Comparison of ENCODE assay signal across 9 cellular contexts in the genomic region with DNA sequence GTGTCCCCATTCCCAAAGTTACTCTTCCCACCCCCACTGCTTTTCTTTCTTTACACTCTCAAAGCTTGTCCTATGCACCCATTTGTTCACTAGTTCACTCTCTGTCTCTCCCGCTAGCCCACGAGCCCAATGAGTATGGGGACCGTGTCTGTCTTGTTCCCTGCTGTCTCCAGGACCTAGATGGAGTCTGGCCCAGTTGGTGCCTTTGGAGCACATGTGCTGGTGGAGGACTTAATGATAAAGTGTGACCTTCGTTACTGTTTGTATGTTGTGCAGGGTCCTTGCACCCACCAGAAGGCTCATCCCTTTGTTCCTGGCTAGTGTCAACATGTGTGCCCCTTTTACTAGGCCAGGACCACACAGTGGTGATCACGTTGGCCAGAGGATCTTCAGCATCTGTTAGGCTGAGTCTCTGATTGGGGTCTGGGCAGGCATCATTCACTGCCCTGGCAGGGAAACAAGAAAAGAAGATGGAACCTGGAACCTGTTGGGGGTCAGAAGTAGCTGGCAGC. TPM values are rescaled to one million over a fixed set of nuclear protein-coding genes. Genes with fewer than 3 reads are reported as not detected.
DNase-seq lines count a peak whose midpoint lies in the region; ATAC-seq and TF ChIP-seq lines count a peak whose summit lies in the region.
"Had no signal": no experiment of that assay in that cellular context is flagged by ENCODE, and none has a peak within 500 bp of the region (broad histone marks: within the 10 kb centered on the region; RNA-seq: fewer than 3 reads in every experiment).

No MANE protein-coding gene starts in this region.

- no peaks in the 10 kb centered on the region for H3K36me3 Mint-ChIP-seq in GM23338 (ENCODE audit: low read depth)

- TF ChIP-seq CTCF in lung (IDR thresholded peaks at IDR 0.05; ENCODE audit: control extremely low read depth, extremely low read depth) (no peak), GM23338 (conservative IDR thresholded peaks at IDR 0.05; ENCODE audit: low read depth in 2 of 2) (no peak)

- 82 to 83% methylated on average over 5 of the region's 5 CpGs for WGBS in lung, 2 donors

- H3K36me3 ChIP-seq in lung (ENCODE audit: control insufficient read depth in 2 of 2, insufficient read depth in 2 of 2, low read length in 2 of 2) (peaks cover 6 to 30% of the 10 kb centered on the region in 2 donors), GM23338 (ENCODE audit: insufficient read depth) (no peaks in the 10 kb centered on the region)

- ATAC-seq in lung (ENCODE audit: insufficient read depth, low FRiP score) (no peak), GM23338 (no peak)

- no peaks in the 10 kb centered on the region for H3K27me3 ChIP-seq in lung (ENCODE audit: control insufficient read depth, insufficient read depth)
- H3K27me3 ChIP-seq in GM23338 (ENCODE audit: insufficient read depth), result no peaks in the 10 kb centered on the region
- H3K27me3 ChIP-seq: cardiac muscle cell had no signal

- DNase-seq in stimulated activated CD4-positive, alpha-beta T cell treated with anti-CD3 and anti-CD28 coated beads, Interleukin-15, amount 100 ng/mL, for 24 hours, result peak; percentile 43
- DNase-seq in stimulated activated CD4-positive, alpha-beta T cell treated with anti-CD3 and anti-CD28 coated beads, Interleukin-4, amount 100 ng/mL, for 4 hours, result no peak
- DNase-seq in lung (ENCODE audit: low spot score) (no peak), NOMO-1 treated with dmso at 0.1 percent for 144 hours (lab: John Stamatoyannopoulos, UW; ENCODE audit: unreplicated experiment) (no peak), NCI-H1105 (lab: John Stamatoyannopoulos, UW) (no peak), GM23338 (ENCODE audit: low spot score) (no peak)
- DNase-seq: NK-92 treated with Interleukin-12 subunit alpha and Interleukin-12 subunit beta, amount 100 ng/mL, for 24 hours; nucleus accumbens had no signal

- H3K4me1 ChIP-seq in lung (ENCODE audit: control insufficient read depth in 2 of 2, insufficient read depth in 2 of 2, low read length in 2 of 2), result peaks cover 15 to 59% of the 10 kb centered on the region in 2 donors
- no peaks in the 10 kb centered on the region for H3K4me1 ChIP-seq in GM23338 (ENCODE audit: insufficient read depth)

- H3K4me3 Mint-ChIP-seq in GM23338, result no peak overlapping the region

- no peaks in the 10 kb centered on the region for H3K9me3 ChIP-seq in lung (ENCODE audit: control insufficient read depth in 2 of 2, insufficient read depth in 1 of 2, low read length in 1 of 2)

- H4K20me1 ChIP-seq in GM23338 (replicated peaks; ENCODE audit: insufficient read depth), result no peaks in the 10 kb centered on the region; the same call in 1 of the 2 replicates

- no peak overlapping the region for H3K4me3 ChIP-seq in lung
- H3K4me3 ChIP-seq in GM23338, result no peak overlapping the region
- H3K4me3 ChIP-seq: cardiac muscle cell had no signal

- no peaks in the 10 kb centered on the region for H3K9me2 ChIP-seq in GM23338 (ENCODE audit: insufficient read depth)

- H3K79me2 ChIP-seq in GM23338 (replicated peaks; ENCODE audit: insufficient read depth), result no peaks in the 10 kb centered on the region

- H3K27ac Mint-ChIP-seq in GM23338, result no peak overlapping the region

- no peaks in the 10 kb centered on the region for H3K9me3 Mint-ChIP-seq in GM23338

- peaks cover 2% of the 10 kb centered on the region for H3K27me3 Mint-ChIP-seq in GM23338 (ENCODE audit: insufficient read depth, low read depth, poor library complexity)

- no peak overlapping the region for H3K4me2 ChIP-seq in GM23338

- H3K27ac ChIP-seq in lung (ENCODE audit: low read depth in 1 of 2, low read length in 1 of 2) (peak overlapping the region; percentile 48 to 84), GM23338 (ENCODE audit: low read depth) (no peak overlapping the region)
- H3K27ac ChIP-seq: cardiac muscle cell had no signal

- H3K4me1 Mint-ChIP-seq in GM23338, result no peaks in the 10 kb centered on the region; the same call in 2 of the 3 replicates

- no peaks in the 10 kb centered on the region for H3F3A ChIP-seq in GM23338 (replicated peaks; ENCODE audit: low read depth)

- no peak overlapping the region for H2AFZ ChIP-seq in GM23338

TF ChIP-seq in GM23338, 12 proteins besides CTCF, POLR2A, EP300 and RAD21 (continues in another document):
- no peak for TF ChIP-seq EZH2 (IDR thresholded peaks at IDR 0.05; ENCODE audit: low read depth, unreplicated experiment)
- no peak for TF ChIP-seq ZNF114 (CRISPR knock-in tag; IDR thresholded peaks at IDR 0.05)
- TF ChIP-seq, protein P1, sequence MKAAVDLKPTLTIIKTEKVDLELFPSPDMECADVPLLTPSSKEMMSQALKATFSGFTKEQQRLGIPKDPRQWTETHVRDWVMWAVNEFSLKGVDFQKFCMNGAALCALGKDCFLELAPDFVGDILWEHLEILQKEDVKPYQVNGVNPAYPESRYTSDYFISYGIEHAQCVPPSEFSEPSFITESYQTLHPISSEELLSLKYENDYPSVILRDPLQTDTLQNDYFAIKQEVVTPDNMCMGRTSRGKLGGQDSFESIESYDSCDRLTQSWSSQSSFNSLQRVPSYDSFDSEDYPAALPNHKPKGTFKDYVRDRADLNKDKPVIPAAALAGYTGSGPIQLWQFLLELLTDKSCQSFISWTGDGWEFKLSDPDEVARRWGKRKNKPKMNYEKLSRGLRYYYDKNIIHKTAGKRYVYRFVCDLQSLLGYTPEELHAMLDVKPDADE (IDR thresholded peaks at IDR 0.05), result no peak
- no peak for TF ChIP-seq STAT1 (IDR thresholded peaks at IDR 0.05; ENCODE audit: unreplicated experiment)
- no peak for TF ChIP-seq POLR2AphosphoS5 (IDR thresholded peaks at IDR 0.05; ENCODE audit: low read depth)
- no peak for TF ChIP-seq EZH2phosphoT487 (IDR thresholded peaks at IDR 0.05; ENCODE audit: unreplicated experiment)
- TF ChIP-seq JUNB (IDR thresholded peaks at IDR 0.05; ENCODE audit: unreplicated experiment), result no peak
- no peak for TF ChIP-seq CREB1 (CRISPR knock-in tag; IDR thresholded peaks at IDR 0.05; ENCODE audit: low read depth)
- no peak for TF ChIP-seq ZNF331 (CRISPR knock-in tag; IDR thresholded peaks at IDR 0.05; ENCODE audit: low read depth)
- no peak for TF ChIP-seq NANOG (IDR thresholded peaks at IDR 0.05; ENCODE audit: borderline replicate concordance)

RNA-seq across cellular contexts. Expression of a gene that starts 7.4 kb away (rescaled TPM):
- total RNA-seq in lung, result 10 to 100 TPM; 42.9 to 50.2 TPM
- polyA plus RNA-seq in lung (100 to 1,000 TPM in 1 of 2 donors, 10 to 100 TPM in 1; 37.8 to 104 TPM), GM23338 (2016; fragmentation: Nextera tagmentation; extraction: Ambion mirVana) (2.1 and 2.2 TPM in 2 replicates)
- 2.7 and 3.6 TPM in 2 replicates for total RNA-seq in GM23338 (2014; rRNA removed; shearing (Covaris generic))

RNA-seq across cellular contexts. Expression of a gene that starts 12.8 kb away (rescaled TPM):
- 10 to 100 TPM; 23.6 to 96.1 TPM for total RNA-seq in lung
- polyA plus RNA-seq in lung (10 to 100 TPM; 50.8 to 92.1 TPM), GM23338 (2016; fragmentation: Nextera tagmentation; extraction: Ambion mirVana) (16.5 and 17.2 TPM in 2 replicates)
- total RNA-seq in GM23338 (2014; rRNA removed; shearing (Covaris generic)), result 44.9 and 51.1 TPM in 2 replicates

RNA-seq across cellular contexts. Expression of a gene that starts 34.8 kb away (rescaled TPM):
- total RNA-seq in lung, result 10 to 100 TPM; 17.3 to 28.0 TPM
- polyA plus RNA-seq in lung (10 to 100 TPM; 16.0 to 20.1 TPM), GM23338 (2016; fragmentation: Nextera tagmentation; extraction: Ambion mirVana) (10.1 and 11.0 TPM in 2 replicates)
- total RNA-seq in GM23338 (2014; rRNA removed; shearing (Covaris generic)), result 5.6 and 8.5 TPM in 2 replicates

RNA-seq across cellular contexts. Expression of a gene that starts 36.6 kb away (rescaled TPM):
- 1 to 10 TPM; 5.7 to 7.0 TPM for total RNA-seq in lung
- 1 to 10 TPM; 2.7 to 3.2 TPM for polyA plus RNA-seq in lung
- total RNA-seq in GM23338 (2014; rRNA removed; shearing (Covaris generic)), result 7.7 and 10.3 TPM in 2 replicates
- 2.4 TPM in 2 replicates for polyA plus RNA-seq in GM23338 (2016; fragmentation: Nextera tagmentation; extraction: Ambion mirVana)
